ENCODE assay signal across 1 cellular context in the genomic region with DNA sequence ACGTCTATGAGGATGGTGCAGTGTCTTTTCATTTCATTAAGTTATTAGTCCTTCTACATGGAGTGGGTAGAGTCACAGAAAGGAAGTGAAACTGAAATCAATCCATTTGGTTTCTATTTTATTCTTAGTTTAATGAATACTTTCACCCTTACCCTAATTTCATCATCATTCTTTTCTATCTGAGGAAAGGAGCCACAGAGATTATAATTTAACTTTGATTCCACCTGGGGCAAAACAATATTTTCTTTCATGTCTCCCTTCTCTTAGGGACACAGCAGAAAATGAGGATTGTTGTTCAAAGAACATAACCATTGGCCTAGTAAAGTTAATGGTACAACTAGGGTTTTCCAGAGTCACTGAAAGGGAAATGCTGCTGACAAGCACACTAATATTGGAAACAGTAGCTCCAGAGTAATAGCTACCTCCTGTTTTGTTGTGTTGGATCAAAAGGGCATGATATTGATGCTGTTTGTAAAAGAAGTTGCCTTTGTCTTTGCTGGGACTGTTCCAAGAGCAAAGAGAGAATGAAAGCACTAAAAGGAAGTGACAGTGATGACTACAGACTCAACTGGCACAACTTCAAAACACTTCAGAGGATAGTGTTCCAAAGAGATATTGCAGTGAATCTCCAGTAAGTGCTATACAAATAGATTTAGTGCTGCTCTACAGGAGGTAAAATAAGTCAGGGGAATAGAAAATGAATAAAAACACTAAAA.
TF ChIP-seq lines count a peak whose summit lies in the region.

No MANE protein-coding gene starts in this region.

TF ChIP-seq in GM12878, 131 proteins besides CTCF, POLR2A, EP300 and RAD21 (continued from another document):
- TF ChIP-seq, protein P1, sequence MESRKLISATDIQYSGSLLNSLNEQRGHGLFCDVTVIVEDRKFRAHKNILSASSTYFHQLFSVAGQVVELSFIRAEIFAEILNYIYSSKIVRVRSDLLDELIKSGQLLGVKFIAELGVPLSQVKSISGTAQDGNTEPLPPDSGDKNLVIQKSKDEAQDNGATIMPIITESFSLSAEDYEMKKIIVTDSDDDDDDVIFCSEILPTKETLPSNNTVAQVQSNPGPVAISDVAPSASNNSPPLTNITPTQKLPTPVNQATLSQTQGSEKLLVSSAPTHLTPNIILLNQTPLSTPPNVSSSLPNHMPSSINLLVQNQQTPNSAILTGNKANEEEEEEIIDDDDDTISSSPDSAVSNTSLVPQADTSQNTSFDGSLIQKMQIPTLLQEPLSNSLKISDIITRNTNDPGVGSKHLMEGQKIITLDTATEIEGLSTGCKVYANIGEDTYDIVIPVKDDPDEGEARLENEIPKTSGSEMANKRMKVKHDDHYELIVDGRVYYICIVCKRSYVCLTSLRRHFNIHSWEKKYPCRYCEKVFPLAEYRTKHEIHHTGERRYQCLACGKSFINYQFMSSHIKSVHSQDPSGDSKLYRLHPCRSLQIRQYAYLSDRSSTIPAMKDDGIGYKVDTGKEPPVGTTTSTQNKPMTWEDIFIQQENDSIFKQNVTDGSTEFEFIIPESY (IDR thresholded peaks at IDR 0.05) = no peak
- no peak for TF ChIP-seq NRF1 (conservative IDR thresholded peaks at IDR 0.05; ENCODE audit: low read depth, low read length)
- TF ChIP-seq TCF7 (IDR thresholded peaks at IDR 0.05; ENCODE audit: borderline replicate concordance) = no peak
- TF ChIP-seq, protein P2, sequence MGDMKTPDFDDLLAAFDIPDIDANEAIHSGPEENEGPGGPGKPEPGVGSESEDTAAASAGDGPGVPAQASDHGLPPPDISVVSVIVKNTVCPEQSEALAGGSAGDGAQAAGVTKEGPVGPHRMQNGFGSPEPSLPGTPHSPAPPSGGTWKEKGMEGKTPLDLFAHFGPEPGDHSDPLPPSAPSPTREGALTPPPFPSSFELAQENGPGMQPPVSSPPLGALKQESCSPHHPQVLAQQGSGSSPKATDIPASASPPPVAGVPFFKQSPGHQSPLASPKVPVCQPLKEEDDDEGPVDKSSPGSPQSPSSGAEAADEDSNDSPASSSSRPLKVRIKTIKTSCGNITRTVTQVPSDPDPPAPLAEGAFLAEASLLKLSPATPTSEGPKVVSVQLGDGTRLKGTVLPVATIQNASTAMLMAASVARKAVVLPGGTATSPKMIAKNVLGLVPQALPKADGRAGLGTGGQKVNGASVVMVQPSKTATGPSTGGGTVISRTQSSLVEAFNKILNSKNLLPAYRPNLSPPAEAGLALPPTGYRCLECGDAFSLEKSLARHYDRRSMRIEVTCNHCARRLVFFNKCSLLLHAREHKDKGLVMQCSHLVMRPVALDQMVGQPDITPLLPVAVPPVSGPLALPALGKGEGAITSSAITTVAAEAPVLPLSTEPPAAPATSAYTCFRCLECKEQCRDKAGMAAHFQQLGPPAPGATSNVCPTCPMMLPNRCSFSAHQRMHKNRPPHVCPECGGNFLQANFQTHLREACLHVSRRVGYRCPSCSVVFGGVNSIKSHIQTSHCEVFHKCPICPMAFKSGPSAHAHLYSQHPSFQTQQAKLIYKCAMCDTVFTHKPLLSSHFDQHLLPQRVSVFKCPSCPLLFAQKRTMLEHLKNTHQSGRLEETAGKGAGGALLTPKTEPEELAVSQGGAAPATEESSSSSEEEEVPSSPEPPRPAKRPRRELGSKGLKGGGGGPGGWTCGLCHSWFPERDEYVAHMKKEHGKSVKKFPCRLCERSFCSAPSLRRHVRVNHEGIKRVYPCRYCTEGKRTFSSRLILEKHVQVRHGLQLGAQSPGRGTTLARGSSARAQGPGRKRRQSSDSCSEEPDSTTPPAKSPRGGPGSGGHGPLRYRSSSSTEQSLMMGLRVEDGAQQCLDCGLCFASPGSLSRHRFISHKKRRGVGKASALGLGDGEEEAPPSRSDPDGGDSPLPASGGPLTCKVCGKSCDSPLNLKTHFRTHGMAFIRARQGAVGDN (IDR thresholded peaks at IDR 0.05) = no peak
- TF ChIP-seq, protein P3, sequence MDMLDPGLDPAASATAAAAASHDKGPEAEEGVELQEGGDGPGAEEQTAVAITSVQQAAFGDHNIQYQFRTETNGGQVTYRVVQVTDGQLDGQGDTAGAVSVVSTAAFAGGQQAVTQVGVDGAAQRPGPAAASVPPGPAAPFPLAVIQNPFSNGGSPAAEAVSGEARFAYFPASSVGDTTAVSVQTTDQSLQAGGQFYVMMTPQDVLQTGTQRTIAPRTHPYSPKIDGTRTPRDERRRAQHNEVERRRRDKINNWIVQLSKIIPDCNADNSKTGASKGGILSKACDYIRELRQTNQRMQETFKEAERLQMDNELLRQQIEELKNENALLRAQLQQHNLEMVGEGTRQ (IDR thresholded peaks at IDR 0.05; ENCODE audit: borderline replicate concordance, low read depth, low read length) = no peak
- no peak for TF ChIP-seq LARP7 (IDR thresholded peaks at IDR 0.05)
- no peak for TF ChIP-seq ZNF217 (IDR thresholded peaks at IDR 0.05)
- peak; percentile 77 for TF ChIP-seq MTA2 (IDR thresholded peaks at IDR 0.05; ENCODE audit: low read depth)
- TF ChIP-seq FOXK2 (IDR thresholded peaks at IDR 0.05) = no peak
TF ChIP-seq in GM12878: peak in this region for 9.
